In the genomic region with DNA sequence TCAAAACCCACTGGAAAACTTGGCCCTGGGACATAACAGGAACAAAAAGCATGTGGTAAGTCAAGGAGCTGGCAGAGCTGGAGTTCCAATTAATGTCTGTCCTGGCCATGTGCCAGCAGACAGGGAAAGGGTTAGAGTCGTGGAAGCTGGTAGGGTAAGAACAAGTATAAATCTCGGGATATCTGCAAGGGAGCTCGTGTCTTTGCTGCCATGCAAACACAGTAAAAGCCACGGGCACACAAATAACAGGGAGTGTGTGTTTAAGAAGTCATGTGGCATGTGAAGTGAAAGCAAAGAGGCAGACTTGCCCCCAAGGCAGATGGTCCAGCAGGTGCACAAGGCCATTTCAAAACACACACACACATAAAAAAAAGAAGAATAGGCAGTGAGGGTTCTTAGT, we compare ENCODE assay signal across 10 cellular contexts. TPM values are rescaled to one million over a fixed set of nuclear protein-coding genes. Genes with fewer than 3 reads are reported as not detected.
A peak's percentile ranks its signal among the peaks of the same experiment; 100 is the strongest.
DNase-seq lines count a peak whose midpoint lies in the region; ATAC-seq and TF ChIP-seq lines count a peak whose summit lies in the region.
"Had no signal": no experiment of that assay in that cellular context is flagged by ENCODE, and none has a peak within 500 bp of the region (broad histone marks: within the 10 kb centered on the region; RNA-seq: fewer than 3 reads in every experiment).

No MANE protein-coding gene starts in this region.

- H4K20me1 ChIP-seq in smooth muscle cell (ENCODE audit: low read depth): no peaks in the 10 kb centered on the region

- no peaks in the 10 kb centered on the region for H3K27me3 Mint-ChIP-seq in activated naive CD8-positive, alpha-beta T cell treated with anti-CD3 and anti-CD28 coated beads, Interleukin-2, amount 10 ng/mL, durations not matched to agents 7 days and 5 days

- H3K4me2 ChIP-seq in smooth muscle cell: no peak overlapping the region

- peaks cover 4% of the 10 kb centered on the region for H3K36me3 Mint-ChIP-seq in activated naive CD8-positive, alpha-beta T cell treated with anti-CD3 and anti-CD28 coated beads, Interleukin-2, amount 10 ng/mL, durations not matched to agents 7 days and 5 days

- H3F3A ChIP-seq in smooth muscle cell (ENCODE audit: low read depth): peaks cover 11% of the 10 kb centered on the region

- no peaks in the 10 kb centered on the region for H3K36me3 ChIP-seq in smooth muscle cell (ENCODE audit: low read depth)

- no peak overlapping the region for H3K9ac ChIP-seq in smooth muscle cell (ENCODE audit: low read depth)

- peak overlapping the region; percentile 52 for H3K27ac ChIP-seq in smooth muscle cell (ENCODE audit: low read depth)

- no peak overlapping the region for H2AFZ ChIP-seq in smooth muscle cell (ENCODE audit: low read depth)

- in situ Hi-C loops in ACHN (cut with HindIII; ENCODE audit: low pct_ligation_motif_present, low pct_unique_long_range_greater_than_20kb, low sequenced_read_pairs): no loop called here

- H3K27ac Mint-ChIP-seq in activated naive CD8-positive, alpha-beta T cell treated with anti-CD3 and anti-CD28 coated beads, Interleukin-2, amount 10 ng/mL, durations not matched to agents 7 days and 5 days: peak overlapping the region; percentile 79

- no peak for ATAC-seq in activated naive CD8-positive, alpha-beta T cell treated with anti-CD3 and anti-CD28 coated beads, Interleukin-2, amount 10 ng/mL, durations not matched to agents 7 days and 5 days (ENCODE audit: low read depth)

- 77% methylated on average over 4 of the region's 4 CpGs for WGBS in smooth muscle cell (ENCODE audit: low lambda C conversion rate)

- no peaks in the 10 kb centered on the region for H3K79me2 ChIP-seq in smooth muscle cell (ENCODE audit: low read depth)

- H3K9me3 ChIP-seq in smooth muscle cell (replicated peaks; ENCODE audit: low read depth): no peaks in the 10 kb centered on the region

- DNase-seq in SIG-M5 treated with dmso at 0.1 percent for 504 hours (lab: John Stamatoyannopoulos, UW; ENCODE audit: unreplicated experiment): peak; percentile 50
- no peak for DNase-seq in SIG-M5 (lab: John Stamatoyannopoulos, UW)
- DNase-seq in NCI-H146 treated with DMSO at 0.1 percent for 48 hours (lab: John Stamatoyannopoulos, UW; ENCODE audit: unreplicated experiment): peak; percentile 58
- DNase-seq in activated naive CD8-positive, alpha-beta T cell treated with anti-CD3 and anti-CD28 coated beads, Interleukin-2, amount 10 ng/mL, durations not matched to agents 7 days and 5 days: no peak
- DNase-seq in smooth muscle cell (lab: John Stamatoyannopoulos, UW; ENCODE audit: unreplicated experiment): no peak
- DNase-seq in HuH-7 (ENCODE audit: low spot score): no peak
- no peak for DNase-seq in activated CD4-positive, alpha-beta T cell treated with anti-CD3 and anti-CD28 coated beads for 4 hours
- no peak for DNase-seq in ACHN
- DNase-seq: activated CD4-positive, alpha-beta T cell treated with anti-CD3 and anti-CD28 coated beads, Interleukin-2, amount 50 U/mL, for 48 hours; central memory CD4-positive, alpha-beta T cell had no signal

- H3K4me1 ChIP-seq in smooth muscle cell (ENCODE audit: low read depth): peaks cover 4% of the 10 kb centered on the region

- peak overlapping the region; percentile 51 for H3K4me3 Mint-ChIP-seq in activated naive CD8-positive, alpha-beta T cell treated with anti-CD3 and anti-CD28 coated beads, Interleukin-2, amount 10 ng/mL, durations not matched to agents 7 days and 5 days

- H3K9me3 Mint-ChIP-seq in activated naive CD8-positive, alpha-beta T cell treated with anti-CD3 and anti-CD28 coated beads, Interleukin-2, amount 10 ng/mL, durations not matched to agents 7 days and 5 days: peaks cover under 1% of the 10 kb centered on the region

- H3K4me3 ChIP-seq in smooth muscle cell: no peak overlapping the region

- H3K27me3 ChIP-seq in smooth muscle cell (ENCODE audit: low read depth): no peaks in the 10 kb centered on the region

- peaks cover 21% of the 10 kb centered on the region for H3K4me1 Mint-ChIP-seq in activated naive CD8-positive, alpha-beta T cell treated with anti-CD3 and anti-CD28 coated beads, Interleukin-2, amount 10 ng/mL, durations not matched to agents 7 days and 5 days

- POLR2A ChIA-PET in activated naive CD8-positive, alpha-beta T cell treated with anti-CD3 and anti-CD28 coated beads, Interleukin-2, amount 10 ng/mL, durations not matched to agents 7 days and 5 days (lab: Charles Lee): interaction anchor here (0.5 kb wide), 1 partner anchor 41 kb away, joined by 3 read pairs; no protein-coding TSS in a partner anchor

- no peak for TF ChIP-seq CTCF in smooth muscle cell (IDR thresholded peaks at IDR 0.05; ENCODE audit: borderline replicate concordance, insufficient read depth, poor library complexity, severe bottlenecking)

RNA-seq across cellular contexts. Expression of a gene that starts 32.6 kb away (rescaled TPM):
- 10 to 100 TPM; 15.0 to 15.9 TPM for total RNA-seq in activated naive CD8-positive, alpha-beta T cell treated with anti-CD3 and anti-CD28 coated beads, Interleukin-2, amount 10 ng/mL, durations not matched to agents 7 days and 5 days
- 32.7 and 46.2 TPM in 2 replicates for total RNA-seq in smooth muscle cell
- 10.5 and 14.5 TPM in 2 replicates for polyA plus RNA-seq in smooth muscle cell

Comparison
In these comparisons a context has a peak if more than half of its experiments do, and no peak if none do; other contexts are left out.
1. DNase-seq: peak in SIG-M5 treated with dmso at 0.1 percent for 504 hours (single experiment) and NCI-H146 treated with DMSO at 0.1 percent for 48 hours (single experiment); none in SIG-M5 (single experiment), activated naive CD8-positive, alpha-beta T cell treated with anti-CD3 and anti-CD28 coated beads, Interleukin-2, amount 10 ng/mL, durations not matched to agents 7 days and 5 days (single experiment), smooth muscle cell (single experiment), HuH-7 (single experiment), activated CD4-positive, alpha-beta T cell treated with anti-CD3 and anti-CD28 coated beads for 4 hours (0 of 2) and ACHN (single experiment).